11 cellular contexts compared by ENCODE assay signal in the genomic region with DNA sequence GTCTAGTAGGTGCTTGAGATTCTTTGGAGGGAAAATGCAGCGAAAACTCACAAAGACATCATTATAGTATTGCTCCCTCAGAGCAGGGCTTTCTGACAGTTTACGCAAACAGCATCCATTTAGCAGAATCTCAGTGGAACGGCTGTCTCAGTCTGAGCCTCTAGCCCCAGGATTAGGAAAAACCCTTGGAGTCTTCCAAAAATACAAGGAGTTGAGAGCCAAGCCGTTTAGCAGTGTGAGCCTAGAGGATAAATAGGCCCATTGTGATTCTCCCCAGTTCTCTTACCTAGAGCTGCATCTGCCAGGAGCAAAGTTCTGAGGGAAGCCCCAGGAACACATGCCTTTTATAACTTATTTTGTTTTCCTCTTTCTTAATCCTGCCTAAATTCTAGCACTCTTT.
DNase-seq lines count a peak whose midpoint lies in the region.
"Had no signal": no experiment of that assay in that cellular context is flagged by ENCODE, and none has a peak within 500 bp of the region (broad histone marks: within the 10 kb centered on the region; RNA-seq: fewer than 3 reads in every experiment).

No MANE protein-coding gene starts in this region.

- no peak overlapping the region for H3K27ac Mint-ChIP-seq in activated CD4-positive, alpha-beta memory T cell treated with anti-CD3 and anti-CD28 coated beads for 36 hours
- H3K27ac Mint-ChIP-seq: CD14-positive monocyte; CD8-positive, alpha-beta T cell had no signal

- H3K36me3 Mint-ChIP-seq in activated CD4-positive, alpha-beta memory T cell treated with anti-CD3 and anti-CD28 coated beads for 36 hours, result no peaks in the 10 kb centered on the region
- H3K36me3 Mint-ChIP-seq: CD14-positive monocyte; CD8-positive, alpha-beta T cell had no signal

- CTCF ChIA-PET in activated CD4-positive, alpha-beta memory T cell treated with anti-CD3 and anti-CD28 coated beads for 36 hours (lab: Charles Lee), result interaction anchor here (0.6 kb wide), 1 partner anchor 543 kb away, joined by 3 read pairs; no protein-coding TSS in a partner anchor

- no peaks in the 10 kb centered on the region for H3K27me3 Mint-ChIP-seq in activated CD4-positive, alpha-beta memory T cell treated with anti-CD3 and anti-CD28 coated beads for 36 hours

- in situ Hi-C loops in G401 (cut with HindIII; ENCODE audit: low sequenced_read_pairs), result no loop called here
- in situ Hi-C loops in SK-MEL-5 (cut with HindIII; ENCODE audit: low pct_unique_long_range_greater_than_20kb, low sequenced_read_pairs), result no loop called here

- H3K4me3 Mint-ChIP-seq in activated CD4-positive, alpha-beta memory T cell treated with anti-CD3 and anti-CD28 coated beads for 36 hours, result no peak overlapping the region
- H3K4me3 Mint-ChIP-seq: CD14-positive monocyte; CD8-positive, alpha-beta T cell had no signal

- intact Hi-C loops in activated CD4-positive, alpha-beta memory T cell treated with anti-CD3 and anti-CD28 coated beads for 36 hours (cut with micrococcal nuclease), result no loop called here

- no peaks in the 10 kb centered on the region for H3K9me3 Mint-ChIP-seq in activated CD4-positive, alpha-beta memory T cell treated with anti-CD3 and anti-CD28 coated beads for 36 hours

- H3K4me1 Mint-ChIP-seq in activated CD4-positive, alpha-beta memory T cell treated with anti-CD3 and anti-CD28 coated beads for 36 hours (ENCODE audit: low read depth), result no peaks in the 10 kb centered on the region

- POLR2A ChIA-PET in activated CD4-positive, alpha-beta memory T cell treated with anti-CD3 and anti-CD28 coated beads for 36 hours (lab: Charles Lee), result no interaction called here

- DNase-seq in G401 (ENCODE audit: low spot score) (peak; percentile 18), SK-MEL-5 (ENCODE audit: low read depth, low spot score) (peak; percentile 54), medulla oblongata (ENCODE audit: extremely low spot score) (peak; percentile 65), putamen (ENCODE audit: low spot score) (peak; percentile 32), NCI-H2029 treated with DMSO at 0.1 percent for 48 hours (lab: John Stamatoyannopoulos, UW) (no peak), GM19238 (ENCODE audit: insufficient read length, low spot score) (no peak)
- no peak for DNase-seq in activated CD4-positive, alpha-beta memory T cell treated with anti-CD3 and anti-CD28 coated beads for 36 hours
- DNase-seq: CD8-positive, alpha-beta T cell; COR-L47; DMS53 had no signal

Comparison
In these comparisons a context has a peak if more than half of its experiments do, and no peak if none do; other contexts are left out.
1. DNase-seq: peak in G401 (single experiment), SK-MEL-5 (single experiment), medulla oblongata (single experiment) and putamen (single experiment); none in activated CD4-positive, alpha-beta memory T cell treated with anti-CD3 and anti-CD28 coated beads for 36 hours (single experiment), NCI-H2029 treated with DMSO at 0.1 percent for 48 hours (single experiment) and GM19238 (single experiment).